ENCODE assay signal across 18 cellular contexts in the genomic region with DNA sequence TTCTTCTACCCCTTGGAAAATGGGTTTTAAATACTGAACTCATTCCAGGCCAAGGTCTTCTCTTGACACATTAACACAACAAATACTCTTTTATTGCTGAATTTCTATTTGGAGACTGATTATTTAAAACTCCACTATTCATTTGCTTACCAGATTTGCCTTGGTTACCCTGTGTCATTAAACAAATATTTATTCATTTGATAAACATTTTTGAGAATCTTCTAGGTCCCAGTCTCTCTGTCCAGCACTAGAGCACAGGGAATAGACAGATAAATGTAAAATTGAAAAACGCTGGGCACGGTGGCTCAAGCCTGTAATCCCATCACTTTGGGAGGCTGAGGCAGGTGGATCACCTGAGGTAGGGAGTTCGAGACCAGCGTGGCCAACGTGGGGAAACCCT. TPM values are rescaled to one million over a fixed set of nuclear protein-coding genes. Genes with fewer than 3 reads are reported as not detected.
DNase-seq lines count a peak whose midpoint lies in the region; ATAC-seq and TF ChIP-seq lines count a peak whose summit lies in the region.
"Had no signal": no experiment of that assay in that cellular context is flagged by ENCODE, and none has a peak within 500 bp of the region (broad histone marks: within the 10 kb centered on the region; RNA-seq: fewer than 3 reads in every experiment).

No MANE protein-coding gene starts in this region.

- H3K27me3 Mint-ChIP-seq in dendritic cell treated with granulocyte-macrophage colony-stimulating factor and Interleukin-4, amounts not matched to agents 40 ng/mL and 50 ng/mL, for 4 days, result no peaks in the 10 kb centered on the region
- no peaks in the 10 kb centered on the region for H3K27me3 Mint-ChIP-seq in T-helper 17 cell
- H3K27me3 Mint-ChIP-seq: B cell; CD4-positive, alpha-beta T cell; CD8-positive, alpha-beta memory T cell had no signal

- DNase-seq in DMS53 (lab: John Stamatoyannopoulos, UW) (peak; percentile 29), DMS53 treated with DMSO at 0.1 percent for 48 hours (lab: John Stamatoyannopoulos, UW; ENCODE audit: unreplicated experiment) (no peak), LNCaP clone FGC (ENCODE audit: low read depth) (peak; percentile 10), SJCRH30 (no peak), T-helper 17 cell (no peak), NCI-H774 (lab: John Stamatoyannopoulos, UW) (no peak)
- DNase-seq: CD4-positive, alpha-beta T cell; CD8-positive, alpha-beta memory T cell; DMS 273 treated with DMSO at 0.1 percent for 48 hours; DND-41; GM23248; H7; HCEC 1CT had no signal

- no peaks in the 10 kb centered on the region for H3K36me3 Mint-ChIP-seq in dendritic cell treated with granulocyte-macrophage colony-stimulating factor and Interleukin-4, amounts not matched to agents 40 ng/mL and 50 ng/mL, for 4 days (ENCODE audit: low read depth)
- H3K36me3 Mint-ChIP-seq in T-helper 17 cell (ENCODE audit: low read depth), result no peaks in the 10 kb centered on the region
- H3K36me3 Mint-ChIP-seq: CD8-positive, alpha-beta memory T cell had no signal

- H3K9me3 Mint-ChIP-seq in dendritic cell treated with granulocyte-macrophage colony-stimulating factor and Interleukin-4, amounts not matched to agents 40 ng/mL and 50 ng/mL, for 4 days, result no peaks in the 10 kb centered on the region
- H3K9me3 Mint-ChIP-seq: CD4-positive, alpha-beta T cell; CD8-positive, alpha-beta memory T cell had no signal

- intact Hi-C loops in dendritic cell treated with granulocyte-macrophage colony-stimulating factor and Interleukin-4, amounts not matched to agents 40 ng/mL and 50 ng/mL, for 4 days (cut with micrococcal nuclease), result no loop called here

- no peak for TF ChIP-seq CTCF in LNCaP clone FGC (IDR thresholded peaks at IDR 0.05; ENCODE audit: control insufficient read depth, extremely low read depth, insufficient read depth)

- H3K4me3 Mint-ChIP-seq in dendritic cell treated with granulocyte-macrophage colony-stimulating factor and Interleukin-4, amounts not matched to agents 40 ng/mL and 50 ng/mL, for 4 days, result no peak overlapping the region
- H3K4me3 Mint-ChIP-seq in T-helper 17 cell, result no peak overlapping the region
- H3K4me3 Mint-ChIP-seq: B cell; CD4-positive, alpha-beta T cell; CD8-positive, alpha-beta memory T cell had no signal

- no peak overlapping the region for H3K27ac ChIP-seq in SJCRH30
- H3K27ac ChIP-seq: 22Rv1, BLaER1, C4-2B, GM23248 had no signal

- no peaks in the 10 kb centered on the region for H3K36me3 ChIP-seq in SJCRH30
- H3K36me3 ChIP-seq: BLaER1 had no signal

- H3K27me3 ChIP-seq in SJCRH30, result no peaks in the 10 kb centered on the region
- H3K27me3 ChIP-seq: BLaER1 had no signal

- no peaks in the 10 kb centered on the region for H3K9me3 ChIP-seq in SJCRH30 (replicated peaks)
- H3K9me3 ChIP-seq in T-helper 17 cell (ENCODE audit: control insufficient read depth, low read length, poor library complexity, severe bottlenecking), result no peaks in the 10 kb centered on the region
- H3K9me3 ChIP-seq: BLaER1 had no signal

- no peak overlapping the region for H3K4me3 ChIP-seq in LNCaP clone FGC (ENCODE audit: low read depth, low read length)
- no peak overlapping the region for H3K4me3 ChIP-seq in SJCRH30
- H3K4me3 ChIP-seq: BLaER1, GM23248 had no signal

- H3K4me1 Mint-ChIP-seq in dendritic cell treated with granulocyte-macrophage colony-stimulating factor and Interleukin-4, amounts not matched to agents 40 ng/mL and 50 ng/mL, for 4 days (ENCODE audit: low read depth), result peaks cover 25% of the 10 kb centered on the region
- peaks cover 3% of the 10 kb centered on the region for H3K4me1 Mint-ChIP-seq in T-helper 17 cell
- H3K4me1 Mint-ChIP-seq: CD8-positive, alpha-beta memory T cell had no signal

- no peak for ATAC-seq in T-helper 17 cell

- H3K4me1 ChIP-seq in SJCRH30, result no peaks in the 10 kb centered on the region
- H3K4me1 ChIP-seq: BLaER1 had no signal

- peak overlapping the region; percentile 96 for H3K27ac Mint-ChIP-seq in dendritic cell treated with granulocyte-macrophage colony-stimulating factor and Interleukin-4, amounts not matched to agents 40 ng/mL and 50 ng/mL, for 4 days
- no peak overlapping the region for H3K27ac Mint-ChIP-seq in T-helper 17 cell
- H3K27ac Mint-ChIP-seq: B cell; CD4-positive, alpha-beta T cell; CD8-positive, alpha-beta memory T cell had no signal

RNA-seq across cellular contexts. Expression of gene MRO, which starts 9.8 kb away (rescaled TPM):
- total RNA-seq in SJCRH30 (2014; rRNA removed; shearing (Covaris generic)), result 0.03 and 0.06 TPM in 2 replicates
- total RNA-seq in T-helper 17 cell, result not detected
- total RNA-seq: B cell; CD4-positive, alpha-beta T cell; GM23248 had no signal

RNA-seq across cellular contexts. Expression of gene ME2, which starts 49.3 kb away (rescaled TPM):
- total RNA-seq in SJCRH30 (2014; rRNA removed; shearing (Covaris generic)), result 56.6 and 62.4 TPM in 2 replicates
- 10 to 100 TPM; 26.7 to 34.2 TPM for total RNA-seq in T-helper 17 cell

Comparison
In these comparisons a context has a peak if more than half of its experiments do, and no peak if none do; other contexts are left out.
1. DNase-seq: peak in DMS53 (single experiment) and LNCaP clone FGC (single experiment); none in DMS53 treated with DMSO at 0.1 percent for 48 hours (single experiment), SJCRH30 (0 of 2), T-helper 17 cell (0 of 3) and NCI-H774 (single experiment).